Comparison of ENCODE assay signal across 17 cellular contexts in the genomic region with DNA sequence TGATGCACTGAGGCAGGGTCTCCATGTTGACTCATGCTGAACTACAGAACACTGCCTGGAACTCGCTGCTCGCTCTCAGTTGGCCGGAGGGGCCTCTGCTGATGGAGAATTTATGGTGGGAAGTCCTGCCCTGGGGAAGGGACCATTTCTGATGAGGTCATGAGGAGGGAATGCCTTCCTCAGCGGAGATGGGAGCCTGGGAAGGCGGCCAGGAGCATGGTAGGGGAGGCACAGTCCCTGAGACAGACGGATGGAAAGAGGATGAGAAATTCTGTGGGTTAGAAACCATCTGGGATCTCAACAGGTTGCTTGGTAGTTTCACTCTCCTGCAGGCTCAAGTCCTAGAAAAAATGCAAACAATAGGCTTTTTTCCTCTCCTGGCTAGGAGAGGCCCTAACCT. TPM values are rescaled to one million over a fixed set of nuclear protein-coding genes. Genes with fewer than 3 reads are reported as not detected.
DNase-seq lines count a peak whose midpoint lies in the region; ATAC-seq and TF ChIP-seq lines count a peak whose summit lies in the region.
"Had no signal": no experiment of that assay in that cellular context is flagged by ENCODE, and none has a peak within 500 bp of the region (broad histone marks: within the 10 kb centered on the region; RNA-seq: fewer than 3 reads in every experiment).

No MANE protein-coding gene starts in this region.

- TF ChIP-seq RAD21 in IMR-90 (IDR thresholded peaks at IDR 0.05; ENCODE audit: low read length) = no peak

- peaks cover 3% of the 10 kb centered on the region for H3K4me1 ChIP-seq in IMR-90 (ENCODE audit: control insufficient read depth, insufficient read depth, low read length)
- peaks cover 0 to 6% (median 0%) of the 10 kb centered on the region in 4 donors for H3K4me1 ChIP-seq in tibial nerve

- H3K36me3 ChIP-seq in IMR-90 (ENCODE audit: control insufficient read depth, insufficient read depth, low read length) (no peaks in the 10 kb centered on the region), tibial nerve (no peaks in the 10 kb centered on the region), H7 (replicated peaks; ENCODE audit: control insufficient read depth, insufficient read depth, low read length) (no peaks in the 10 kb centered on the region)

- no peaks in the 10 kb centered on the region for H3K79me1 ChIP-seq in IMR-90 (ENCODE audit: low read depth in 1 of 2, low read length in 2 of 2)

- H3K18ac ChIP-seq in IMR-90 (ENCODE audit: low read depth, low read length) = no peak overlapping the region

- H3K9ac ChIP-seq in IMR-90 (ENCODE audit: low read depth, low read length) = no peak overlapping the region

- peak overlapping the region; percentile 6; the same call in 1 of the 2 replicates for H2BK20ac ChIP-seq in IMR-90 (ENCODE audit: low read depth, low read length)

- H2BK120ac ChIP-seq in IMR-90 (ENCODE audit: low read depth, low read length) = no peak overlapping the region

- TF ChIP-seq CTCF in IMR-90 (conservative IDR thresholded peaks at IDR 0.05; ENCODE audit: low read depth, low read length) (no peak), nephron (IDR thresholded peaks at IDR 0.05; ENCODE audit: unreplicated experiment in 3 of 3) (no peak), tibial nerve (IDR thresholded peaks at IDR 0.05) (no peak)

- intact Hi-C loops in IMR-90 (cut with micrococcal nuclease) = no loop called here

- dilution Hi-C loops in IMR-90 (cut with HindIII; ENCODE audit: low sequenced_read_pairs, unreplicated experiment) = no loop called here

- 80% methylated on average over 2 of the region's 6 CpGs; no CpG with 5 or more reads in 1 of the 2 experiments for WGBS in IMR-90 (ENCODE audit: extremely low coverage in 2 of 2, insufficient read length in 1 of 2), 2 experiments
- WGBS in tibial nerve, 2 donors = 54 to 55% methylated on average over 6 of the region's 6 CpGs

- H3K9me1 ChIP-seq in IMR-90 (ENCODE audit: insufficient read depth, low read length) = 0 out of 2 replicates have a peak, but pooled peaks cover 3% of the 10 kb centered on the region

- POLR2A ChIA-PET in IMR-90 (lab: Charles Lee; ENCODE audit: unreplicated experiment) = no interaction called here

- no peaks in the 10 kb centered on the region for H3K36me3 Mint-ChIP-seq in nephron (ENCODE audit: low read depth)
- H3K36me3 Mint-ChIP-seq: naive thymus-derived CD8-positive, alpha-beta T cell; stimulated activated effector memory CD8-positive, alpha-beta T cell treated with anti-CD3 and anti-CD28 coated beads, Interleukin-12 subunit alpha, Interleukin-12 subunit beta, amount 100 ng/mL, for 72 hours had no signal

- TF ChIP-seq EP300 in tibial nerve (IDR thresholded peaks at IDR 0.05) = no peak

- H2AK9ac ChIP-seq in IMR-90 (replicated peaks; ENCODE audit: low read depth, low read length, poor library complexity) = no peak overlapping the region

- H2BK15ac ChIP-seq in IMR-90 (ENCODE audit: low read depth, low read length) = no peak overlapping the region

- H3K27ac Mint-ChIP-seq in nephron = peak overlapping the region; percentile 68 to 89 (median 71)
- H3K27ac Mint-ChIP-seq: activated CD4-positive, alpha-beta T cell treated with anti-CD3 and anti-CD28 coated beads, Interleukin-2, amount 10 ng/mL, durations not matched to agents 7 days and 5 days; stimulated activated effector memory CD8-positive, alpha-beta T cell treated with anti-CD3 and anti-CD28 coated beads, Interleukin-12 subunit alpha, Interleukin-12 subunit beta, amount 100 ng/mL, for 72 hours had no signal

- H3K4me2 ChIP-seq in IMR-90 (ENCODE audit: low read depth, low read length) = no peak overlapping the region; the same call in 1 of the 2 replicates

- no peak overlapping the region for H4K8ac ChIP-seq in IMR-90 (ENCODE audit: low read depth in 2 of 2, low read length in 2 of 2)

- no peaks in the 10 kb centered on the region for H3K9me3 ChIP-seq in IMR-90 (ENCODE audit: control insufficient read depth, insufficient read depth, low read length)
- H3K9me3 ChIP-seq in tibial nerve = no peaks in the 10 kb centered on the region

- no peak overlapping the region for H3K14ac ChIP-seq in IMR-90 (replicated peaks; ENCODE audit: low read depth, low read length)

- no peak overlapping the region; the same call in 1 of the 2 replicates for H2AK5ac ChIP-seq in IMR-90 (ENCODE audit: low read depth, low read length)

- peak overlapping the region in 1 of 3 experiments; percentile 16 for H3K4me3 Mint-ChIP-seq in nephron
- H3K4me3 Mint-ChIP-seq: activated CD4-positive, alpha-beta T cell treated with anti-CD3 and anti-CD28 coated beads, Interleukin-2, amount 10 ng/mL, durations not matched to agents 7 days and 5 days; activated T-cell treated with anti-CD3 and anti-CD28 coated beads, Interleukin-2, amount 50 U/mL, for 4 hours; naive thymus-derived CD8-positive, alpha-beta T cell; stimulated activated effector memory CD8-positive, alpha-beta T cell treated with anti-CD3 and anti-CD28 coated beads, Interleukin-12 subunit alpha, Interleukin-12 subunit beta, amount 100 ng/mL, for 72 hours had no signal

- H4K5ac ChIP-seq in IMR-90 (ENCODE audit: low read depth, low read length) = no peak overlapping the region

- no peaks in the 10 kb centered on the region for H3K27me3 Mint-ChIP-seq in nephron (ENCODE audit: low read depth)

- H3K27ac ChIP-seq in IMR-90 (ENCODE audit: insufficient read depth, low read length) (no peak overlapping the region), tibial nerve (no peak overlapping the region)

- no peak overlapping the region for H2BK5ac ChIP-seq in IMR-90 (ENCODE audit: low read depth, low read length, poor library complexity, severe bottlenecking)

- H3K4ac ChIP-seq in IMR-90 (ENCODE audit: low read depth, low read length) = no peak overlapping the region

- DNase-seq in AG20443 (ENCODE audit: low spot score) (peak; percentile 35), IMR-90 (peak; percentile 81), cerebellum (ENCODE audit: low spot score) (peak; percentile 81), tibial nerve (ENCODE audit: low spot score in 2 of 2) (no peak), NCI-H2081 (lab: John Stamatoyannopoulos, UW) (no peak), H7 (no peak)
- DNase-seq: activated CD4-positive, alpha-beta T cell treated with anti-CD3 and anti-CD28 coated beads, Interleukin-2, amount 10 ng/mL, durations not matched to agents 7 days and 5 days; activated T-cell treated with anti-CD3 and anti-CD28 coated beads, Interleukin-2, amount 50 U/mL, for 4 hours; cortex of kidney; naive thymus-derived CD8-positive, alpha-beta T cell; NCI-H2029 treated with DMSO at 0.1 percent for 48 hours; right cardiac atrium; RPMI8226; T-helper 2 cell had no signal

- in situ Hi-C loops in IMR-90 (cut with MboI; ENCODE audit: low sequenced_read_pairs) = loop anchor here (5.0 kb wide), 1 partner anchor 48 kb away; no protein-coding TSS in a partner anchor

- H4K20me1 ChIP-seq in IMR-90 (ENCODE audit: insufficient read depth, low read length) = no peaks in the 10 kb centered on the region

- H3K56ac ChIP-seq in IMR-90 (ENCODE audit: extremely low read depth, insufficient read depth, low read length) = 0 out of 2 replicates have a peak overlapping the region, but pooled peaks have one; percentile 19

- no peak overlapping the region for H3K4me3 ChIP-seq in IMR-90 (ENCODE audit: insufficient read depth, low read depth, low read length)
- H3K4me3 ChIP-seq in tibial nerve = no peak overlapping the region
- H3K4me3 ChIP-seq in H7 (ENCODE audit: insufficient read depth, low read depth, low read length) = no peak overlapping the region

- TF ChIP-seq POLR2A in IMR-90 (IDR thresholded peaks at IDR 0.05; ENCODE audit: low read depth, low read length) (no peak), tibial nerve (IDR thresholded peaks at IDR 0.05) (no peak)

- no TSS peak for BruUV-seq in IMR-90 (replicated peaks; lab: Mats Ljungman, UMichigan)

- H2AFZ ChIP-seq in IMR-90 (replicated peaks; ENCODE audit: low read length, poor library complexity) = peak overlapping the region; percentile 2

- H3K4me1 Mint-ChIP-seq in nephron = peaks cover 25% of the 10 kb centered on the region
- H3K4me1 Mint-ChIP-seq: activated CD4-positive, alpha-beta T cell treated with anti-CD3 and anti-CD28 coated beads, Interleukin-2, amount 10 ng/mL, durations not matched to agents 7 days and 5 days; naive thymus-derived CD8-positive, alpha-beta T cell; stimulated activated effector memory CD8-positive, alpha-beta T cell treated with anti-CD3 and anti-CD28 coated beads, Interleukin-12 subunit alpha, Interleukin-12 subunit beta, amount 100 ng/mL, for 72 hours had no signal

- ATAC-seq in IMR-90 (ENCODE audit: low read depth) (peak; percentile 76), HG02884 (IDR thresholded peaks at IDR 0.05; ENCODE audit: unreplicated experiment) (no peak)
- ATAC-seq: activated T-cell treated with anti-CD3 and anti-CD28 coated beads, Interleukin-2, amount 50 U/mL, for 4 hours; naive thymus-derived CD8-positive, alpha-beta T cell; right cardiac atrium; stimulated activated effector memory CD8-positive, alpha-beta T cell treated with anti-CD3 and anti-CD28 coated beads, Interleukin-12 subunit alpha, Interleukin-12 subunit beta, amount 100 ng/mL, for 72 hours had no signal

- H3K23ac ChIP-seq in IMR-90 (ENCODE audit: low read depth, low read length) = no peak overlapping the region

- H3K9me3 Mint-ChIP-seq in nephron = peaks cover 3% of the 10 kb centered on the region
- H3K9me3 Mint-ChIP-seq: activated CD4-positive, alpha-beta T cell treated with anti-CD3 and anti-CD28 coated beads, Interleukin-2, amount 10 ng/mL, durations not matched to agents 7 days and 5 days; activated T-cell treated with anti-CD3 and anti-CD28 coated beads, Interleukin-2, amount 50 U/mL, for 4 hours; stimulated activated effector memory CD8-positive, alpha-beta T cell treated with anti-CD3 and anti-CD28 coated beads, Interleukin-12 subunit alpha, Interleukin-12 subunit beta, amount 100 ng/mL, for 72 hours had no signal

- H3K27me3 ChIP-seq in IMR-90 (ENCODE audit: control insufficient read depth, insufficient read depth, low read length) (no peaks in the 10 kb centered on the region), tibial nerve (no peaks in the 10 kb centered on the region), H7 (ENCODE audit: control insufficient read depth, insufficient read depth, low read length) (no peaks in the 10 kb centered on the region)

- no peak overlapping the region for H4K91ac ChIP-seq in IMR-90 (ENCODE audit: insufficient read depth, low read depth, low read length)

- CTCF ChIA-PET in IMR-90 (lab: Yijun Ruan, JAX) = no interaction called here

RNA-seq across cellular contexts. Expression of a gene that starts 56.8 kb away (rescaled TPM):
- total RNA-seq in IMR-90 (2012; rRNA removed) (661 and 997 TPM in 2 replicates), cerebellum (119 TPM), tibial nerve (100 to 1,000 TPM; 311 to 468 (median 366) TPM)
- polyA plus RNA-seq in IMR-90 (2012; rRNA removed) = 1,566 and 1,623 TPM in 2 replicates
- 700 and 932 TPM in 2 replicates for polyA plus RNA-seq in IMR-90 (2012; cell fraction: cytosol; rRNA removed)
- polyA plus RNA-seq in IMR-90 (2012; cell fraction: nucleus; rRNA removed; ENCODE audit: low replicate concordance) = 972 and 2,415 TPM in 2 replicates
- 274 and 292 TPM in 2 replicates for total RNA-seq in H7 (2014; rRNA removed; shearing (Covaris generic))

Comparison
In these comparisons a context has a peak if more than half of its experiments do, and no peak if none do; other contexts are left out.
1. DNase-seq: peak in AG20443 (single experiment), IMR-90 (single experiment) and cerebellum (single experiment); none in tibial nerve (0 of 2), NCI-H2081 (0 of 2) and H7 (single experiment).